Comparison of ENCODE assay signal across 8 cellular contexts in genomic region chr13:23087884-23088283, GRCh38.
DNase-seq lines count a peak whose midpoint lies in the region; ATAC-seq and TF ChIP-seq lines count a peak whose summit lies in the region.

No MANE protein-coding gene starts in this region.

- H3K4me1 ChIP-seq in upper lobe of left lung: no peaks in the 10 kb centered on the region

- H3K4me1 Mint-ChIP-seq in T-helper 2 cell treated with Interferon-gamma antibody and Interleukin-4, amounts not matched to agents 5 μg/mL and 100 μg/mL, for 36 hours (ENCODE audit: low read depth): no peaks in the 10 kb centered on the region

- no peaks in the 10 kb centered on the region for H3K27me3 Mint-ChIP-seq in T-helper 2 cell treated with Interferon-gamma antibody and Interleukin-4, amounts not matched to agents 5 μg/mL and 100 μg/mL, for 36 hours (ENCODE audit: low read depth)

- H3K27me3 ChIP-seq in brain microvascular endothelial cell (replicated peaks): no peaks in the 10 kb centered on the region
- no peaks in the 10 kb centered on the region for H3K27me3 ChIP-seq in upper lobe of left lung

- TF ChIP-seq POLR2A in upper lobe of left lung (IDR thresholded peaks at IDR 0.05): no peak

- no peaks in the 10 kb centered on the region for H3K36me3 Mint-ChIP-seq in T-helper 2 cell treated with Interferon-gamma antibody and Interleukin-4, amounts not matched to agents 5 μg/mL and 100 μg/mL, for 36 hours (ENCODE audit: low read depth)

- H3K9me3 ChIP-seq in upper lobe of left lung: no peaks in the 10 kb centered on the region

- H3K9me3 Mint-ChIP-seq in T-helper 2 cell treated with Interferon-gamma antibody and Interleukin-4, amounts not matched to agents 5 μg/mL and 100 μg/mL, for 36 hours: no peaks in the 10 kb centered on the region

- DNase-seq in AG08395 (ENCODE audit: low spot score): peak; percentile 35
- DNase-seq in MV-4-11 (lab: John Stamatoyannopoulos, UW): peak; percentile 15
- peak; percentile 4 for DNase-seq in brain microvascular endothelial cell
- peak; percentile 29 for DNase-seq in renal cortical epithelial cell (ENCODE audit: low read depth)
- no peak for DNase-seq in NCI-H526 treated with DMSO at 0.1 percent for 48 hours (lab: John Stamatoyannopoulos, UW)
- no peak for DNase-seq in upper lobe of left lung
- DNase-seq in T-helper 2 cell treated with Interferon-gamma antibody and Interleukin-4, amounts not matched to agents 5 μg/mL and 100 μg/mL, for 36 hours (ENCODE audit: low spot score): no peak

- H3K36me3 ChIP-seq in brain microvascular endothelial cell (replicated peaks) (no peaks in the 10 kb centered on the region), upper lobe of left lung (no peaks in the 10 kb centered on the region)

- no peak overlapping the region for H3K4me3 ChIP-seq in brain microvascular endothelial cell (ENCODE audit: low read depth, low read length)
- H3K4me3 ChIP-seq in upper lobe of left lung: no peak overlapping the region

- in situ Hi-C loops in brain microvascular endothelial cell (cut with HindIII; ENCODE audit: low pct_ligation_motif_present, low sequenced_read_pairs): no loop called here

- no peak overlapping the region for H3K4me3 Mint-ChIP-seq in T-helper 2 cell treated with Interferon-gamma antibody and Interleukin-4, amounts not matched to agents 5 μg/mL and 100 μg/mL, for 36 hours

- TF ChIP-seq CTCF in GM12873 (IDR thresholded peaks at IDR 0.05; ENCODE audit: insufficient read depth, low read depth, low read length, missing control alignments): peak; percentile 63
- peak; percentile 61 for TF ChIP-seq CTCF in brain microvascular endothelial cell (IDR thresholded peaks at IDR 0.05; ENCODE audit: low read depth, low read length, missing control alignments)
- peak in 3 of 6 experiments; percentile 8 to 29 (median 18) for TF ChIP-seq CTCF in upper lobe of left lung (IDR thresholded peaks at IDR 0.05)

- H3K27ac ChIP-seq in brain microvascular endothelial cell (no peak overlapping the region), upper lobe of left lung (no peak overlapping the region)

- no peak for TF ChIP-seq EP300 in upper lobe of left lung (IDR thresholded peaks at IDR 0.05)

- ATAC-seq in upper lobe of left lung (ENCODE audit: low FRiP score in 2 of 2): no peak

- no peak overlapping the region for H3K27ac Mint-ChIP-seq in T-helper 2 cell treated with Interferon-gamma antibody and Interleukin-4, amounts not matched to agents 5 μg/mL and 100 μg/mL, for 36 hours

- 74 to 77% methylated on average over 1 of the region's 1 CpG for WGBS in upper lobe of left lung, 2 donors

Comparison
In these comparisons a context has a peak if more than half of its experiments do, and no peak if none do; other contexts are left out.
1. DNase-seq: peak in AG08395 (single experiment), MV-4-11 (single experiment), brain microvascular endothelial cell (single experiment) and renal cortical epithelial cell (single experiment); none in NCI-H526 treated with DMSO at 0.1 percent for 48 hours (single experiment), upper lobe of left lung (0 of 2) and T-helper 2 cell treated with Interferon-gamma antibody and Interleukin-4, amounts not matched to agents 5 μg/mL and 100 μg/mL, for 36 hours (single experiment).